ENCODE assay signal across 1 cellular context in genomic region chr6:13290335-13290734, GRCh38.
TF ChIP-seq lines count a peak whose summit lies in the region.

No MANE protein-coding gene starts in this region.

TF ChIP-seq in K562, 482 proteins besides CTCF, POLR2A, EP300 and RAD21 (continued from another document and continues in another):
- TF ChIP-seq, protein P1, sequence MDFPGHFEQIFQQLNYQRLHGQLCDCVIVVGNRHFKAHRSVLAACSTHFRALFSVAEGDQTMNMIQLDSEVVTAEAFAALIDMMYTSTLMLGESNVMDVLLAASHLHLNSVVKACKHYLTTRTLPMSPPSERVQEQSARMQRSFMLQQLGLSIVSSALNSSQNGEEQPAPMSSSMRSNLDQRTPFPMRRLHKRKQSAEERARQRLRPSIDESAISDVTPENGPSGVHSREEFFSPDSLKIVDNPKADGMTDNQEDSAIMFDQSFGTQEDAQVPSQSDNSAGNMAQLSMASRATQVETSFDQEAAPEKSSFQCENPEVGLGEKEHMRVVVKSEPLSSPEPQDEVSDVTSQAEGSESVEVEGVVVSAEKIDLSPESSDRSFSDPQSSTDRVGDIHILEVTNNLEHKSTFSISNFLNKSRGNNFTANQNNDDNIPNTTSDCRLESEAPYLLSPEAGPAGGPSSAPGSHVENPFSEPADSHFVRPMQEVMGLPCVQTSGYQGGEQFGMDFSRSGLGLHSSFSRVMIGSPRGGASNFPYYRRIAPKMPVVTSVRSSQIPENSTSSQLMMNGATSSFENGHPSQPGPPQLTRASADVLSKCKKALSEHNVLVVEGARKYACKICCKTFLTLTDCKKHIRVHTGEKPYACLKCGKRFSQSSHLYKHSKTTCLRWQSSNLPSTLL (IDR thresholded peaks at IDR 0.05), result no peak
- TF ChIP-seq LCOR (CRISPR knock-in tag; IDR thresholded peaks at IDR 0.05) (peak; percentile 75; the same call in 1 of the 2 replicates), ZNF766 (CRISPR knock-in tag; conservative IDR thresholded peaks at IDR 0.05) (0 out of 2 replicates have a peak, but pooled peaks have one; percentile 55), ILF3 (IDR thresholded peaks at IDR 0.05; ENCODE audit: borderline replicate concordance) (no peak), MAFF (IDR thresholded peaks at IDR 0.05; ENCODE audit: low read length) (no peak), KLF6 (CRISPR knock-in tag; IDR thresholded peaks at IDR 0.05; ENCODE audit: borderline replicate concordance) (no peak), KLF16 (IDR thresholded peaks at IDR 0.05) (no peak), STAT5A (IDR thresholded peaks at IDR 0.05; ENCODE audit: borderline replicate concordance, low read length) (peak; percentile 32; the same call in 1 of the 2 replicates), TEAD4 (IDR thresholded peaks at IDR 0.05; ENCODE audit: low read length) (peak; percentile 78), TEAD4 (CRISPR knock-in tag; IDR thresholded peaks at IDR 0.05; ENCODE audit: borderline replicate concordance) (no peak), ZNF124 (CRISPR knock-in tag; IDR thresholded peaks at IDR 0.05) (no peak), NFE2 (IDR thresholded peaks at IDR 0.05; ENCODE audit: low read depth) (no peak), ADNP (tag; IDR thresholded peaks at IDR 0.05) (no peak), NFIC (IDR thresholded peaks at IDR 0.05) (peak; percentile 35), SMARCA4 (IDR thresholded peaks at IDR 0.05) (peak; percentile 81), SETDB1 (IDR thresholded peaks at IDR 0.05; ENCODE audit: low read length) (no peak), TCF7 (IDR thresholded peaks at IDR 0.05; ENCODE audit: borderline replicate concordance) (no peak), ZNF707 (CRISPR knock-in tag; conservative IDR thresholded peaks at IDR 0.05) (no peak), SAP30 (IDR thresholded peaks at IDR 0.05; ENCODE audit: borderline replicate concordance, insufficient read depth, low read depth, low read length, poor library complexity, severe bottlenecking) (no peak), ZC3H8 (IDR thresholded peaks at IDR 0.05) (no peak), ZNF780A (CRISPR knock-in tag; IDR thresholded peaks at IDR 0.05) (no peak), SRSF1 (IDR thresholded peaks at IDR 0.05; ENCODE audit: low read depth, low read length) (no peak), MTA3 (IDR thresholded peaks at IDR 0.05; ENCODE audit: borderline replicate concordance) (no peak), HDAC3 (IDR thresholded peaks at IDR 0.05; ENCODE audit: borderline replicate concordance, partially characterized antibody) (no peak), SNAPC5 (CRISPR knock-in tag; IDR thresholded peaks at IDR 0.05) (no peak), NBN (IDR thresholded peaks at IDR 0.05; ENCODE audit: low read depth) (peak; percentile 60; the same call in 1 of the 2 replicates), KAT7 (CRISPR knock-in tag; IDR thresholded peaks at IDR 0.05; ENCODE audit: borderline replicate concordance) (no peak), MYNN (IDR thresholded peaks at IDR 0.05) (no peak), MYNN (CRISPR knock-in tag; IDR thresholded peaks at IDR 0.05) (no peak), ZNF785 (CRISPR knock-in tag; IDR thresholded peaks at IDR 0.05) (no peak)
- TF ChIP-seq, protein P2, sequence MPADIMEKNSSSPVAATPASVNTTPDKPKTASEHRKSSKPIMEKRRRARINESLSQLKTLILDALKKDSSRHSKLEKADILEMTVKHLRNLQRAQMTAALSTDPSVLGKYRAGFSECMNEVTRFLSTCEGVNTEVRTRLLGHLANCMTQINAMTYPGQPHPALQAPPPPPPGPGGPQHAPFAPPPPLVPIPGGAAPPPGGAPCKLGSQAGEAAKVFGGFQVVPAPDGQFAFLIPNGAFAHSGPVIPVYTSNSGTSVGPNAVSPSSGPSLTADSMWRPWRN (IDR thresholded peaks at IDR 0.05; ENCODE audit: low read depth), result 0 out of 2 replicates have a peak, but pooled peaks have one; percentile 29
- TF ChIP-seq, protein P3, sequence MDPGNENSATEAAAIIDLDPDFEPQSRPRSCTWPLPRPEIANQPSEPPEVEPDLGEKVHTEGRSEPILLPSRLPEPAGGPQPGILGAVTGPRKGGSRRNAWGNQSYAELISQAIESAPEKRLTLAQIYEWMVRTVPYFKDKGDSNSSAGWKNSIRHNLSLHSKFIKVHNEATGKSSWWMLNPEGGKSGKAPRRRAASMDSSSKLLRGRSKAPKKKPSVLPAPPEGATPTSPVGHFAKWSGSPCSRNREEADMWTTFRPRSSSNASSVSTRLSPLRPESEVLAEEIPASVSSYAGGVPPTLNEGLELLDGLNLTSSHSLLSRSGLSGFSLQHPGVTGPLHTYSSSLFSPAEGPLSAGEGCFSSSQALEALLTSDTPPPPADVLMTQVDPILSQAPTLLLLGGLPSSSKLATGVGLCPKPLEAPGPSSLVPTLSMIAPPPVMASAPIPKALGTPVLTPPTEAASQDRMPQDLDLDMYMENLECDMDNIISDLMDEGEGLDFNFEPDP (CRISPR knock-in tag; IDR thresholded peaks at IDR 0.05), result no peak
- TF ChIP-seq, protein P4, sequence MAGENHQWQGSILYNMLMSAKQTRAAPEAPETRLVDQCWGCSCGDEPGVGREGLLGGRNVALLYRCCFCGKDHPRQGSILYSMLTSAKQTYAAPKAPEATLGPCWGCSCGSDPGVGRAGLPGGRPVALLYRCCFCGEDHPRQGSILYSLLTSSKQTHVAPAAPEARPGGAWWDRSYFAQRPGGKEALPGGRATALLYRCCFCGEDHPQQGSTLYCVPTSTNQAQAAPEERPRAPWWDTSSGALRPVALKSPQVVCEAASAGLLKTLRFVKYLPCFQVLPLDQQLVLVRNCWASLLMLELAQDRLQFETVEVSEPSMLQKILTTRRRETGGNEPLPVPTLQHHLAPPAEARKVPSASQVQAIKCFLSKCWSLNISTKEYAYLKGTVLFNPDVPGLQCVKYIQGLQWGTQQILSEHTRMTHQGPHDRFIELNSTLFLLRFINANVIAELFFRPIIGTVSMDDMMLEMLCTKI (IDR thresholded peaks at IDR 0.05; ENCODE audit: partially characterized antibody), result no peak
- TF ChIP-seq, protein P5, sequence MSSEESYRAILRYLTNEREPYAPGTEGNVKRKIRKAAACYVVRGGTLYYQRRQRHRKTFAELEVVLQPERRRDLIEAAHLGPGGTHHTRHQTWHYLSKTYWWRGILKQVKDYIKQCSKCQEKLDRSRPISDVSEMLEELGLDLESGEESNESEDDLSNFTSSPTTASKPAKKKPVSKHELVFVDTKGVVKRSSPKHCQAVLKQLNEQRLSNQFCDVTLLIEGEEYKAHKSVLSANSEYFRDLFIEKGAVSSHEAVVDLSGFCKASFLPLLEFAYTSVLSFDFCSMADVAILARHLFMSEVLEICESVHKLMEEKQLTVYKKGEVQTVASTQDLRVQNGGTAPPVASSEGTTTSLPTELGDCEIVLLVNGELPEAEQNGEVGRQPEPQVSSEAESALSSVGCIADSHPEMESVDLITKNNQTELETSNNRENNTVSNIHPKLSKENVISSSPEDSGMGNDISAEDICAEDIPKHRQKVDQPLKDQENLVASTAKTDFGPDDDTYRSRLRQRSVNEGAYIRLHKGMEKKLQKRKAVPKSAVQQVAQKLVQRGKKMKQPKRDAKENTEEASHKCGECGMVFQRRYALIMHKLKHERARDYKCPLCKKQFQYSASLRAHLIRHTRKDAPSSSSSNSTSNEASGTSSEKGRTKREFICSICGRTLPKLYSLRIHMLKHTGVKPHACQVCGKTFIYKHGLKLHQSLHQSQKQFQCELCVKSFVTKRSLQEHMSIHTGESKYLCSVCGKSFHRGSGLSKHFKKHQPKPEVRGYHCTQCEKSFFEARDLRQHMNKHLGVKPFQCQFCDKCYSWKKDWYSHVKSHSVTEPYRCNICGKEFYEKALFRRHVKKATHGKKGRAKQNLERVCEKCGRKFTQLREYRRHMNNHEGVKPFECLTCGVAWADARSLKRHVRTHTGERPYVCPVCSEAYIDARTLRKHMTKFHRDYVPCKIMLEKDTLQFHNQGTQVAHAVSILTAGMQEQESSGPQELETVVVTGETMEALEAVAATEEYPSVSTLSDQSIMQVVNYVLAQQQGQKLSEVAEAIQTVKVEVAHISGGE (CRISPR knock-in tag; IDR thresholded peaks at IDR 0.05), result peak in 1 of 3 experiments; percentile 37; a peak in 1 of 6 replicates
- TF ChIP-seq, protein P6, sequence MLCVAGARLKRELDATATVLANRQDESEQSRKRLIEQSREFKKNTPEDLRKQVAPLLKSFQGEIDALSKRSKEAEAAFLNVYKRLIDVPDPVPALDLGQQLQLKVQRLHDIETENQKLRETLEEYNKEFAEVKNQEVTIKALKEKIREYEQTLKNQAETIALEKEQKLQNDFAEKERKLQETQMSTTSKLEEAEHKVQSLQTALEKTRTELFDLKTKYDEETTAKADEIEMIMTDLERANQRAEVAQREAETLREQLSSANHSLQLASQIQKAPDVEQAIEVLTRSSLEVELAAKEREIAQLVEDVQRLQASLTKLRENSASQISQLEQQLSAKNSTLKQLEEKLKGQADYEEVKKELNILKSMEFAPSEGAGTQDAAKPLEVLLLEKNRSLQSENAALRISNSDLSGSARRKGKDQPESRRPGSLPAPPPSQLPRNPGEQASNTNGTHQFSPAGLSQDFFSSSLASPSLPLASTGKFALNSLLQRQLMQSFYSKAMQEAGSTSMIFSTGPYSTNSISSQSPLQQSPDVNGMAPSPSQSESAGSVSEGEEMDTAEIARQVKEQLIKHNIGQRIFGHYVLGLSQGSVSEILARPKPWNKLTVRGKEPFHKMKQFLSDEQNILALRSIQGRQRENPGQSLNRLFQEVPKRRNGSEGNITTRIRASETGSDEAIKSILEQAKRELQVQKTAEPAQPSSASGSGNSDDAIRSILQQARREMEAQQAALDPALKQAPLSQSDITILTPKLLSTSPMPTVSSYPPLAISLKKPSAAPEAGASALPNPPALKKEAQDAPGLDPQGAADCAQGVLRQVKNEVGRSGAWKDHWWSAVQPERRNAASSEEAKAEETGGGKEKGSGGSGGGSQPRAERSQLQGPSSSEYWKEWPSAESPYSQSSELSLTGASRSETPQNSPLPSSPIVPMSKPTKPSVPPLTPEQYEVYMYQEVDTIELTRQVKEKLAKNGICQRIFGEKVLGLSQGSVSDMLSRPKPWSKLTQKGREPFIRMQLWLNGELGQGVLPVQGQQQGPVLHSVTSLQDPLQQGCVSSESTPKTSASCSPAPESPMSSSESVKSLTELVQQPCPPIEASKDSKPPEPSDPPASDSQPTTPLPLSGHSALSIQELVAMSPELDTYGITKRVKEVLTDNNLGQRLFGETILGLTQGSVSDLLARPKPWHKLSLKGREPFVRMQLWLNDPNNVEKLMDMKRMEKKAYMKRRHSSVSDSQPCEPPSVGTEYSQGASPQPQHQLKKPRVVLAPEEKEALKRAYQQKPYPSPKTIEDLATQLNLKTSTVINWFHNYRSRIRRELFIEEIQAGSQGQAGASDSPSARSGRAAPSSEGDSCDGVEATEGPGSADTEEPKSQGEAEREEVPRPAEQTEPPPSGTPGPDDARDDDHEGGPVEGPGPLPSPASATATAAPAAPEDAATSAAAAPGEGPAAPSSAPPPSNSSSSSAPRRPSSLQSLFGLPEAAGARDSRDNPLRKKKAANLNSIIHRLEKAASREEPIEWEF (CRISPR knock-in tag; IDR thresholded peaks at IDR 0.05), result no peak
- TF ChIP-seq, protein P7, sequence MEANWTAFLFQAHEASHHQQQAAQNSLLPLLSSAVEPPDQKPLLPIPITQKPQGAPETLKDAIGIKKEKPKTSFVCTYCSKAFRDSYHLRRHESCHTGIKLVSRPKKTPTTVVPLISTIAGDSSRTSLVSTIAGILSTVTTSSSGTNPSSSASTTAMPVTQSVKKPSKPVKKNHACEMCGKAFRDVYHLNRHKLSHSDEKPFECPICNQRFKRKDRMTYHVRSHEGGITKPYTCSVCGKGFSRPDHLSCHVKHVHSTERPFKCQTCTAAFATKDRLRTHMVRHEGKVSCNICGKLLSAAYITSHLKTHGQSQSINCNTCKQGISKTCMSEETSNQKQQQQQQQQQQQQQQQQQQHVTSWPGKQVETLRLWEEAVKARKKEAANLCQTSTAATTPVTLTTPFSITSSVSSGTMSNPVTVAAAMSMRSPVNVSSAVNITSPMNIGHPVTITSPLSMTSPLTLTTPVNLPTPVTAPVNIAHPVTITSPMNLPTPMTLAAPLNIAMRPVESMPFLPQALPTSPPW (CRISPR knock-in tag; IDR thresholded peaks at IDR 0.05), result no peak
